8 cellular contexts compared by ENCODE assay signal in the genomic region with DNA sequence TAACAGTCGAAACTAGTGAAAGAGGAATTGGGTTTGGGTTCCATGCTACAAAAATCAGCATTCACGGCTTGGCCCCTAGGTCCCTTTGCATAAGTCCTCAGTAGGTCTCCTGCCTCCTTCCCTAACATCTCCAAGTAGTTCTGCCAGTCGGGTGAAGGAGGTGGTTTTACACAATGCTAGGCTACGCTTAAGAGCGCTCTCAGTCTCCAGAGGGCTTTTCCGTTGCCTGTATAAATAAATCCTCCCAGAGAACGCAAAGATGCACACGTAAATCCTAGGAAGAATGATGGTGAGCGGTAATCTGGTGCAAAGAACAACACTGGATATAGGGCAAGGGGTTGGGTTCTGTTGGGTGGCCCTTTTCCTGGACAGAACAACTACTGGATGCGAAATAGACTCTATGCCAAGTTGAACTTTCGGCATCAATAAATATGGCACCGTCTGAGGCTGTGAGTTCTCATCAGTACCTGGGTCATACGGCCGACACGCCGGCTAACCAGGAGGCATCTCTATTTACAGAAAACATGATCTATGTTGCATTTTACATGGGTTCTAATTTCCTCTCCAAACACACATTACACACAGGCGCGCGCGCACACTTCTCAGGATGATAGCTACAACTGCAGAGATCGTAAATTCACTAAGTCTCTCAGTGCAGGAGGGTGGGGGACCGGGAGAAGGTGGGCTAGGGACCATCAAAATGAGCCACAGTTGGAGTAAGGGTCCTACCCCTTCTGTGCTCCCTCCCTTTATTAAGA. TPM values are rescaled to one million over a fixed set of nuclear protein-coding genes. Genes with fewer than 3 reads are reported as not detected.
DNase-seq lines count a peak whose midpoint lies in the region; FAIRE-seq and TF ChIP-seq lines count a peak whose summit lies in the region.

No MANE protein-coding gene starts in this region.

- H3K27ac ChIP-seq in adipose tissue (ENCODE audit: low read depth, low read length) (peak overlapping the region; percentile 76), right atrium auricular region (peak overlapping the region; percentile 99)

- H3K36me3 ChIP-seq in right atrium auricular region = no peaks in the 10 kb centered on the region

- peak overlapping the region; percentile 88 to 89 for H3K4me3 ChIP-seq in right atrium auricular region

- no peak for TF ChIP-seq CTCF in right atrium auricular region (IDR thresholded peaks at IDR 0.05)

- H3K27me3 ChIP-seq in right atrium auricular region = no peaks in the 10 kb centered on the region

- no peaks in the 10 kb centered on the region for H3K9me3 ChIP-seq in right atrium auricular region

- peaks cover 0 to 44% of the 10 kb centered on the region in 2 donors for H3K4me1 ChIP-seq in right atrium auricular region

- FAIRE-seq in RCC 7860 (lab: Jason Lieb, UNC) (no peak), frontal cortex (lab: Jason Lieb, UNC) (no peak)

- TF ChIP-seq POLR2A in GM19099 (IDR thresholded peaks at IDR 0.05; ENCODE audit: extremely low read depth, insufficient read length, low read depth) = peak; percentile 37

- DNase-seq in A172 (ENCODE audit: low spot score) = peak; percentile 28
- peak; percentile 11 for DNase-seq in RCC 7860 (ENCODE audit: low spot score)
- no peak for DNase-seq in right atrium auricular region (ENCODE audit: low spot score)
- DNase-seq in posterior cingulate gyrus = peak in 8 of 10 donors; percentile 14 to 86 (median 32)
- DNase-seq in cerebellar nuclear complex (lab: John Stamatoyannopoulos, UW) = no peak
- no peak for DNase-seq in frontal cortex (ENCODE audit: low spot score in 2 of 2)

- 1 to 3% (median 2%) methylated on average over 22 of the region's 22 CpGs for WGBS in adipose tissue, 3 donors

- intact Hi-C loops in posterior cingulate gyrus (cut with DNase I) = loop anchor here (5.0 kb wide), 1 partner anchor 368 kb away; no protein-coding TSS in a partner anchor

RNA-seq across cellular contexts. Expression of a gene that starts 1.3 kb away (rescaled TPM):
- 24.8 and 31.2 TPM in 2 replicates for total RNA-seq in A172 (2014; rRNA removed; shearing (Covaris generic))
- 10 to 100 TPM in 2 of 3 donors, 1 to 10 TPM in 1; 6.1 to 28.6 (median 26.5) TPM for polyA plus RNA-seq in adipose tissue
- total RNA-seq in right atrium auricular region (100 to 1,000 TPM; 132 to 187 TPM), frontal cortex (69.7 TPM)

Comparison
In these comparisons a context has a peak if more than half of its experiments do, and no peak if none do; other contexts are left out.
1. DNase-seq: peak in A172 (single experiment), RCC 7860 (single experiment) and posterior cingulate gyrus (8 of 10); none in right atrium auricular region (single experiment), cerebellar nuclear complex (0 of 2) and frontal cortex (0 of 2).